In genomic region chr2:199764273-199764800, GRCh38 we compare ENCODE assay signal across 14 cellular contexts.
"Had no signal": no experiment of that assay in that cellular context is flagged by ENCODE, and none has a peak within 500 bp of the region (broad histone marks: within the 10 kb centered on the region; RNA-seq: fewer than 3 reads in every experiment).

No MANE protein-coding gene starts in this region.

- H3K4me3 ChIP-seq: smooth muscle cell had no signal

- H3K27ac ChIP-seq: neutrophil had no signal

- ATAC-seq: left ventricle myocardium superior; naive thymus-derived CD4-positive, alpha-beta T cell had no signal

- H3K36me3 ChIP-seq: neutrophil had no signal

- H3K27me3 ChIP-seq: neutrophil had no signal

- DNase-seq: cerebellar nuclear complex; dermis blood vessel endothelial cell; foreskin melanocyte; head of caudate nucleus; hippocampal formation; left ventricle myocardium superior; mesendoderm; naive thymus-derived CD4-positive, alpha-beta T cell; nephron progenitor cell; posterior cingulate gyrus; stimulated activated CD4-positive, alpha-beta T cell treated with anti-CD3 and anti-CD28 coated beads, Interleukin-2, amount 100 ng/mL, for 48 hours; stimulated activated naive CD4-positive, alpha-beta T cell treated with Interleukin-2 at 50 U/mL for 16 hours had no signal

- H3K9me3 ChIP-seq: neutrophil had no signal

- H3K4me2 ChIP-seq: smooth muscle cell had no signal
